2 cellular contexts compared by ENCODE assay signal in the genomic region with DNA sequence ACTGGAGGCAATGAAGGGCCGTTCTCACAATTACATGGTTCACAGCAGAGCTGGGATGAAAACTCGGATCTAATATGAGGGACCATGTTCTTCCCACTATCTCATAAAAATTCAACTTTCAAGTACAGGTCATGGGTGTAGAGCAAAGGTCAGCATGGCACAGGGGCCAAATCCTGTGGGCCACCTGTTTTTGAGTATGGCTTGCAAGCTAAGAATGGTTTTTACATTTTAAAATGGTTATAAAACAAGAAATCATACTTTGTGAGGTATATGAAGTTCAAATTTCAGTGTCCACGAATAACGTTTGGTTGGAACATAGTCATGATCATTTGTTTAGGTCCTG.
A peak's percentile ranks its signal among the peaks of the same experiment; 100 is the strongest.
TF ChIP-seq lines count a peak whose summit lies in the region.

No MANE protein-coding gene starts in this region.

TF ChIP-seq in liver, 16 proteins besides CTCF, POLR2A, EP300 and RAD21:
- TF ChIP-seq HNF4A (conservative IDR thresholded peaks at IDR 0.05) (peak in 1 of 2 donors; percentile 54), SP1 (IDR thresholded peaks at IDR 0.05) (no peak), HNF4G (IDR thresholded peaks at IDR 0.05) (no peak), RXRA (IDR thresholded peaks at IDR 0.05) (peak; percentile 45 to 56), EGR1 (IDR thresholded peaks at IDR 0.05; ENCODE audit: low read depth in 2 of 2) (no peak), FOXA2 (IDR thresholded peaks at IDR 0.05) (no peak), TAF1 (conservative IDR thresholded peaks at IDR 0.05) (no peak), NR2F2 (IDR thresholded peaks at IDR 0.05) (no peak), YY1 (IDR thresholded peaks at IDR 0.05) (no peak), FOXA1 (IDR thresholded peaks at IDR 0.05) (no peak)
- TF ChIP-seq, protein P1, sequence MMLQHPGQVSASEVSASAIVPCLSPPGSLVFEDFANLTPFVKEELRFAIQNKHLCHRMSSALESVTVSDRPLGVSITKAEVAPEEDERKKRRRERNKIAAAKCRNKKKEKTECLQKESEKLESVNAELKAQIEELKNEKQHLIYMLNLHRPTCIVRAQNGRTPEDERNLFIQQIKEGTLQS (IDR thresholded peaks at IDR 0.05): no peak
- TF ChIP-seq, protein P2, sequence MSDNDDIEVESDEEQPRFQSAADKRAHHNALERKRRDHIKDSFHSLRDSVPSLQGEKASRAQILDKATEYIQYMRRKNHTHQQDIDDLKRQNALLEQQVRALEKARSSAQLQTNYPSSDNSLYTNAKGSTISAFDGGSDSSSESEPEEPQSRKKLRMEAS (IDR thresholded peaks at IDR 0.05): no peak

TF ChIP-seq in HepG2, 621 proteins besides CTCF, POLR2A, EP300 and RAD21:
- TF ChIP-seq ZSCAN22 (CRISPR knock-in tag; IDR thresholded peaks at IDR 0.05) (no peak), SNAI1 (CRISPR knock-in tag; IDR thresholded peaks at IDR 0.05; ENCODE audit: borderline replicate concordance) (no peak), SMARCE1 (IDR thresholded peaks at IDR 0.05; ENCODE audit: borderline replicate concordance) (no peak), REPIN1 (CRISPR knock-in tag; IDR thresholded peaks at IDR 0.05; ENCODE audit: borderline replicate concordance, low read depth) (no peak), ZNF260 (CRISPR knock-in tag; IDR thresholded peaks at IDR 0.05; ENCODE audit: borderline replicate concordance, low read depth) (no peak), FOXO1 (CRISPR knock-in tag; IDR thresholded peaks at IDR 0.05) (no peak), FOXJ3 (CRISPR knock-in tag; IDR thresholded peaks at IDR 0.05; ENCODE audit: borderline replicate concordance) (no peak), CBX1 (IDR thresholded peaks at IDR 0.05; ENCODE audit: low read depth) (no peak), NR3C1 (CRISPR knock-in tag; IDR thresholded peaks at IDR 0.05) (no peak), BCL6 (CRISPR knock-in tag; IDR thresholded peaks at IDR 0.05) (no peak), NR1H2 (CRISPR knock-in tag; IDR thresholded peaks at IDR 0.05; ENCODE audit: borderline replicate concordance, low read depth) (no peak), MAZ (IDR thresholded peaks at IDR 0.05; ENCODE audit: borderline replicate concordance, low read depth, low read length) (no peak), MAZ (CRISPR knock-in tag; IDR thresholded peaks at IDR 0.05; ENCODE audit: low read depth) (no peak), RFX1 (IDR thresholded peaks at IDR 0.05) (no peak), HMGA1 (CRISPR knock-in tag; conservative IDR thresholded peaks at IDR 0.05) (no peak), ZMYM3 (CRISPR knock-in tag; IDR thresholded peaks at IDR 0.05) (no peak)
- TF ChIP-seq, protein P3, sequence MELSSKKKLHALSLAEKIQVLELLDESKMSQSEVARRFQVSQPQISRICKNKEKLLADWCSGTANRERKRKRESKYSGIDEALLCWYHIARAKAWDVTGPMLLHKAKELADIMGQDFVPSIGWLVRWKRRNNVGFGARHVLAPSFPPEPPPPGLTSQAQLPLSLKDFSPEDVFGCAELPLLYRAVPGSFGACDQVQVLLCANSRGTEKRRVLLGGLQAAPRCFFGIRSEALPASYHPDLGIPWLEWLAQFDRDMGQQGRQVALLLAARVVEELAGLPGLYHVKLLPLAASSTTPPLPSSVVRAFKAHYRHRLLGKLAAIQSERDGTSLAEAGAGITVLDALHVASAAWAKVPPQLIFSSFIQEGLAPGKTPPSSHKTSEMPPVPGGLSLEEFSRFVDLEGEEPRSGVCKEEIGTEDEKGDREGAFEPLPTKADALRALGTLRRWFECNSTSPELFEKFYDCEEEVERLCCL (CRISPR knock-in tag; IDR thresholded peaks at IDR 0.05; ENCODE audit: borderline replicate concordance): no peak
- TF ChIP-seq, protein P4, sequence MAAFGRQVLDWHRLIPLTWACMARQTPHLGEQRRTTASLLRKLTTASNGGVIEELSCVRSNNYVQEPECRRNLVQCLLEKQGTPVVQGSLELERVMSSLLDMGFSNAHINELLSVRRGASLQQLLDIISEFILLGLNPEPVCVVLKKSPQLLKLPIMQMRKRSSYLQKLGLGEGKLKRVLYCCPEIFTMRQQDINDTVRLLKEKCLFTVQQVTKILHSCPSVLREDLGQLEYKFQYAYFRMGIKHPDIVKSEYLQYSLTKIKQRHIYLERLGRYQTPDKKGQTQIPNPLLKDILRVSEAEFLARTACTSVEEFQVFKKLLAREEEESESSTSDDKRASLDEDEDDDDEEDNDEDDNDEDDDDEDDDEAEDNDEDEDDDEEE (CRISPR knock-in tag; IDR thresholded peaks at IDR 0.05): no peak
- TF ChIP-seq, protein P5, sequence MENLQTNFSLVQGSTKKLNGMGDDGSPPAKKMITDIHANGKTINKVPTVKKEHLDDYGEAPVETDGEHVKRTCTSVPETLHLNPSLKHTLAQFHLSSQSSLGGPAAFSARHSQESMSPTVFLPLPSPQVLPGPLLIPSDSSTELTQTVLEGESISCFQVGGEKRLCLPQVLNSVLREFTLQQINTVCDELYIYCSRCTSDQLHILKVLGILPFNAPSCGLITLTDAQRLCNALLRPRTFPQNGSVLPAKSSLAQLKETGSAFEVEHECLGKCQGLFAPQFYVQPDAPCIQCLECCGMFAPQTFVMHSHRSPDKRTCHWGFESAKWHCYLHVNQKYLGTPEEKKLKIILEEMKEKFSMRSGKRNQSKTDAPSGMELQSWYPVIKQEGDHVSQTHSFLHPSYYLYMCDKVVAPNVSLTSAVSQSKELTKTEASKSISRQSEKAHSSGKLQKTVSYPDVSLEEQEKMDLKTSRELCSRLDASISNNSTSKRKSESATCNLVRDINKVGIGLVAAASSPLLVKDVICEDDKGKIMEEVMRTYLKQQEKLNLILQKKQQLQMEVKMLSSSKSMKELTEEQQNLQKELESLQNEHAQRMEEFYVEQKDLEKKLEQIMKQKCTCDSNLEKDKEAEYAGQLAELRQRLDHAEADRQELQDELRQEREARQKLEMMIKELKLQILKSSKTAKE (CRISPR knock-in tag; IDR thresholded peaks at IDR 0.05; ENCODE audit: borderline replicate concordance): no peak
